In genomic region chr2:157178865-157179264, GRCh38 we compare ENCODE assay signal across 1 cellular context.
TF ChIP-seq lines count a peak whose summit lies in the region.

No MANE protein-coding gene starts in this region.

TF ChIP-seq in WTC11, 78 proteins besides CTCF, POLR2A, EP300 and RAD21 (continued from another document):
- TF ChIP-seq STAT6 (CRISPR knock-in tag; conservative IDR thresholded peaks at IDR 0.05; ENCODE audit: low read depth): no peak
- TF ChIP-seq ZNF232 (CRISPR knock-in tag; IDR thresholded peaks at IDR 0.05): no peak
- no peak for TF ChIP-seq SOX15 (CRISPR knock-in tag; IDR thresholded peaks at IDR 0.05)
- TF ChIP-seq CREB1 (CRISPR knock-in tag; IDR thresholded peaks at IDR 0.05): no peak
- no peak for TF ChIP-seq KAT7 (CRISPR knock-in tag; IDR thresholded peaks at IDR 0.05; ENCODE audit: borderline replicate concordance)
- no peak for TF ChIP-seq E2F1 (CRISPR knock-in tag; IDR thresholded peaks at IDR 0.05)
- TF ChIP-seq SMAD4 (CRISPR knock-in tag; IDR thresholded peaks at IDR 0.05): no peak
- no peak for TF ChIP-seq OVOL2 (CRISPR knock-in tag; IDR thresholded peaks at IDR 0.05; ENCODE audit: borderline replicate concordance)
